28 cellular contexts compared by ENCODE assay signal in genomic region chr7:135382162-135382561, GRCh38.
"Had no signal": no experiment of that assay in that cellular context is flagged by ENCODE, and none has a peak within 500 bp of the region (broad histone marks: within the 10 kb centered on the region; RNA-seq: fewer than 3 reads in every experiment).

No MANE protein-coding gene starts in this region.

- H3K9me3 ChIP-seq: neutrophil, pancreas, prostate gland, right lobe of liver, sigmoid colon, spleen, suprapubic skin, testis, tibial artery, transverse colon, upper lobe of right lung, uterus had no signal

- H3K4me3 ChIP-seq: pancreas, prostate gland, right lobe of liver, sigmoid colon, smooth muscle cell, spleen, suprapubic skin, testis, tibial artery, transverse colon, upper lobe of right lung, uterus had no signal

- DNase-seq: naive thymus-derived CD8-positive, alpha-beta T cell; nephron progenitor cell; nucleus accumbens; pancreas; right cardiac atrium; right lobe of liver; sigmoid colon; spleen; stimulated activated CD4-positive, alpha-beta T cell treated with anti-CD3 and anti-CD28 coated beads, Interleukin-12 subunit alpha, Interleukin-12 subunit beta, amount 100 ng/mL, for 4 hours; stimulated activated CD4-positive, alpha-beta T cell treated with anti-CD3 and anti-CD28 coated beads, Interleukin-1b, Interleukin-23, amount 100 ng/mL, for 48 hours; stimulated activated CD4-positive, alpha-beta T cell treated with anti-CD3 and anti-CD28 coated beads, Interleukin-4, amount 100 ng/mL, for 1 hour; stimulated activated CD4-positive, alpha-beta T cell treated with anti-CD3 and anti-CD28 coated beads, Interleukin-4, amount 100 ng/mL, for 4 hours; stimulated activated CD8-positive, alpha-beta memory T cell treated with anti-CD3 and anti-CD28 coated beads, Interleukin-4, amount 100 ng/mL, for 48 hours; stimulated activated naive CD4-positive, alpha-beta T cell; stimulated activated naive CD8-positive, alpha-beta T cell treated with anti-CD3 and anti-CD28 coated beads, Interleukin-15, amount 100 ng/mL, for 72 hours; stimulated activated naive CD8-positive, alpha-beta T cell treated with anti-CD3 and anti-CD28 coated beads, Interleukin-15, Interleukin-2, amounts not matched to agents 100 U/mL and 50 U/mL, for 24 hours; substantia nigra; testis; tibial artery; transverse colon; upper lobe of right lung; uterus had no signal

- ATAC-seq: naive thymus-derived CD8-positive, alpha-beta T cell; natural killer cell treated with Interleukin-12 subunit alpha and Interleukin-12 subunit beta and Interleukin-15 and Interleukin-18, amount 100 ng/mL, for 72 hours; pancreas; right cardiac atrium; right lobe of liver; stimulated activated memory B cell treated with anti-CD40 and anti-IgM and Interleukin-4, amounts not matched to agents 10 μg/mL and 1 μg/mL and 100 μg/mL, for 72 hours; stimulated activated naive CD8-positive, alpha-beta T cell treated with anti-CD3 and anti-CD28 coated beads, Interleukin-15, amount 100 ng/mL, for 72 hours; stimulated activated naive CD8-positive, alpha-beta T cell treated with anti-CD3 and anti-CD28 coated beads, Interleukin-15, Interleukin-2, amounts not matched to agents 100 U/mL and 50 U/mL, for 24 hours; upper lobe of right lung had no signal

- H3K27ac ChIP-seq: neutrophil, pancreas, prostate gland, right lobe of liver, sigmoid colon, spleen, suprapubic skin, testis, tibial artery, transverse colon, upper lobe of right lung, uterus had no signal

- H3K36me3 ChIP-seq: neutrophil, pancreas, prostate gland, right lobe of liver, sigmoid colon, suprapubic skin, tibial artery, uterus had no signal

- H3K4me1 ChIP-seq: prostate gland, sigmoid colon, spleen, suprapubic skin, transverse colon, upper lobe of right lung, uterus had no signal

- H3K27me3 ChIP-seq: neutrophil, pancreas, right lobe of liver, sigmoid colon, spleen, suprapubic skin, testis, tibial artery, transverse colon, upper lobe of right lung, uterus had no signal

- FAIRE-seq: pancreas had no signal
